In genomic region chr7:81770823-81771222, GRCh38 we compare ENCODE assay signal across 22 cellular contexts. TPM values are rescaled to one million over a fixed set of nuclear protein-coding genes. Genes with fewer than 3 reads are reported as not detected.
A peak's percentile ranks its signal among the peaks of the same experiment; 100 is the strongest.
DNase-seq lines count a peak whose midpoint lies in the region; ATAC-seq and TF ChIP-seq lines count a peak whose summit lies in the region.
"Had no signal": no experiment of that assay in that cellular context is flagged by ENCODE, and none has a peak within 500 bp of the region (broad histone marks: within the 10 kb centered on the region; RNA-seq: fewer than 3 reads in every experiment).

No MANE protein-coding gene starts in this region.

- H3K9me3 ChIP-seq in Panc1 (ENCODE audit: control insufficient read depth, insufficient read depth, low read depth, low read length) (no peaks in the 10 kb centered on the region), suprapubic skin (no peaks in the 10 kb centered on the region), Peyer's patch (no peaks in the 10 kb centered on the region), mucosa of descending colon (no peaks in the 10 kb centered on the region)
- H3K9me3 ChIP-seq: left lung, transverse colon had no signal

- DNase-seq in Ammon's horn (ENCODE audit: low spot score), result peak; percentile 10
- no peak for DNase-seq in Panc1 (ENCODE audit: low read depth, low spot score)
- DNase-seq in foreskin keratinocyte, result peak in 1 of 2 donors; percentile 28
- DNase-seq in suprapubic skin (ENCODE audit: low spot score in 2 of 2), result no peak
- DNase-seq in Kasumi-1 (lab: John Stamatoyannopoulos, UW), result no peak
- DNase-seq in Peyer's patch, result no peak
- DNase-seq in mucosa of descending colon, result no peak
- DNase-seq: activated CD4-positive, alpha-beta T cell treated with anti-CD3 and anti-CD28 coated beads, Interleukin-2, amount 50 U/mL, for 1 hour; activated naive CD4-positive, alpha-beta T cell treated with anti-CD3 and anti-CD28 coated beads, Interleukin-2, amount 10 ng/mL, durations not matched to agents 7 days and 5 days; foreskin melanocyte; left lung; NCI-H2029 treated with DMSO at 0.1 percent for 48 hours; NCI-H345; NCI-H748 treated with DMSO at 0.1 percent for 48 hours; Right ventricle myocardium superior; stimulated activated CD4-positive, alpha-beta T cell treated with anti-CD3 and anti-CD28 coated beads, Interleukin-15, amount 100 ng/mL, for 24 hours had no signal

- TF ChIP-seq CTCF in Panc1 (IDR thresholded peaks at IDR 0.05), result no peak
- no peak for TF ChIP-seq CTCF in foreskin keratinocyte (conservative IDR thresholded peaks at IDR 0.05)
- TF ChIP-seq CTCF in suprapubic skin (IDR thresholded peaks at IDR 0.05), result no peak
- TF ChIP-seq CTCF in Peyer's patch (IDR thresholded peaks at IDR 0.05), result no peak
- TF ChIP-seq CTCF in mucosa of descending colon (IDR thresholded peaks at IDR 0.05), result no peak

- CTCF ChIA-PET in Panc1 (lab: Charles Lee), result no interaction called here

- H3K36me3 ChIP-seq in Panc1 (ENCODE audit: control insufficient read depth, insufficient read depth, low read length) (no peaks in the 10 kb centered on the region), suprapubic skin (no peaks in the 10 kb centered on the region), Peyer's patch (no peaks in the 10 kb centered on the region), mucosa of descending colon (ENCODE audit: low read depth) (no peaks in the 10 kb centered on the region)
- H3K36me3 ChIP-seq: left lung, neural progenitor cell, transverse colon had no signal

- intact Hi-C loops in Panc1 (cut with micrococcal nuclease; ENCODE audit: unreplicated experiment), result no loop called here
- intact Hi-C loops in mucosa of descending colon (cut with DNase I, micrococcal nuclease), result no loop called here

- in situ Hi-C loops in Panc1 (cut with HindIII; ENCODE audit: low pct_unique_long_range_greater_than_20kb, low sequenced_read_pairs), result no loop called here

- TF ChIP-seq POLR2A in suprapubic skin (IDR thresholded peaks at IDR 0.05), result no peak
- TF ChIP-seq POLR2A in Peyer's patch (IDR thresholded peaks at IDR 0.05), result no peak

- ATAC-seq in Panc1, result peak; percentile 42; the same call in 1 of the 2 replicates
- ATAC-seq in foreskin keratinocyte, result peak; percentile 27
- no peak for ATAC-seq in mucosa of descending colon
- ATAC-seq in GM21529 (IDR thresholded peaks at IDR 0.05; ENCODE audit: unreplicated experiment), result no peak

- H3K27ac ChIP-seq in Panc1 (ENCODE audit: low read length) (no peak overlapping the region), foreskin keratinocyte (no peak overlapping the region), suprapubic skin (no peak overlapping the region), Peyer's patch (peak overlapping the region in 1 of 4 donors; percentile 61)
- H3K27ac ChIP-seq: epithelial cell of prostate, neural progenitor cell had no signal

- H3K4me1 ChIP-seq in Panc1 (ENCODE audit: control insufficient read depth, insufficient read depth, low read length) (no peaks in the 10 kb centered on the region), foreskin keratinocyte (no peaks in the 10 kb centered on the region), suprapubic skin (peaks cover 21% of the 10 kb centered on the region), Peyer's patch (no peaks in the 10 kb centered on the region), mucosa of descending colon (ENCODE audit: low read depth) (no peaks in the 10 kb centered on the region)
- H3K4me1 ChIP-seq: transverse colon had no signal

- POLR2A ChIA-PET in Panc1 (lab: Charles Lee), result no interaction called here

- no peak for TF ChIP-seq EP300 in suprapubic skin (IDR thresholded peaks at IDR 0.05)

- H3K4me3 ChIP-seq in Panc1 (ENCODE audit: low read depth in 2 of 2, low read length in 2 of 2), result 0 out of 4 replicates have a peak overlapping the region, but pooled peaks of 1 of the 2 experiments have one; percentile 1
- peak overlapping the region; percentile 43 for H3K4me3 ChIP-seq in suprapubic skin
- H3K4me3 ChIP-seq in Peyer's patch, result no peak overlapping the region
- H3K4me3 ChIP-seq in mucosa of descending colon, result no peak overlapping the region
- H3K4me3 ChIP-seq: hepatocyte, neural progenitor cell had no signal

- H3K27me3 ChIP-seq in Panc1 (ENCODE audit: control insufficient read depth, insufficient read depth, low read length) (peaks cover 10% of the 10 kb centered on the region), foreskin keratinocyte (peaks cover 45% of the 10 kb centered on the region), suprapubic skin (no peaks in the 10 kb centered on the region), Peyer's patch (no peaks in the 10 kb centered on the region)
- H3K27me3 ChIP-seq: left lung, neural progenitor cell, transverse colon had no signal

- WGBS in suprapubic skin, result 36% methylated on average over 6 of the region's 6 CpGs

- BruUV-seq in Panc1 (replicated peaks; lab: Mats Ljungman, UMichigan), result no TSS peak

RNA-seq across cellular contexts. Expression of gene HGF, which starts 1.0 kb away (rescaled TPM):
- total RNA-seq in Panc1 (2021; ENCODE audit: unreplicated experiment), result 0.49 TPM
- 0.81 TPM for polyA plus RNA-seq in Panc1 (2012; ENCODE audit: insufficient read length)
- total RNA-seq in foreskin keratinocyte, result not detected in 2 replicates
- not detected in 2 replicates for polyA plus RNA-seq in foreskin keratinocyte
- total RNA-seq in suprapubic skin, result 1 to 10 TPM in 1 of 4 donors, under 1 TPM in 3; 0.47 to 1.9 (median 0.89) TPM
- total RNA-seq in Peyer's patch, result 1 to 10 TPM in 3 of 4 donors, under 1 TPM in 1; 0.88 to 5.0 (median 3.8) TPM
- total RNA-seq in mucosa of descending colon, result 1 to 10 TPM; 1.4 to 4.6 (median 3.2) TPM
- total RNA-seq: activated T-helper 1 cell treated with anti-CD3 and anti-CD28 coated beads, Interleukin-12 subunit alpha, Interleukin-12 subunit beta, Interleukin-2, Interleukin-4 antibody, amounts not matched to agents 30 ng/mL and 10 ng/mL and 1 ng/mL, durations not matched to agents 14 hours and 24 hours and 36 hours had no signal

Comparison
In these comparisons a context has a peak if more than half of its experiments do, and no peak if none do; other contexts are left out.
1. ATAC-seq: peak in Panc1 (single experiment) and foreskin keratinocyte (single experiment); none in mucosa of descending colon (single experiment) and GM21529 (single experiment).